In the genomic region with DNA sequence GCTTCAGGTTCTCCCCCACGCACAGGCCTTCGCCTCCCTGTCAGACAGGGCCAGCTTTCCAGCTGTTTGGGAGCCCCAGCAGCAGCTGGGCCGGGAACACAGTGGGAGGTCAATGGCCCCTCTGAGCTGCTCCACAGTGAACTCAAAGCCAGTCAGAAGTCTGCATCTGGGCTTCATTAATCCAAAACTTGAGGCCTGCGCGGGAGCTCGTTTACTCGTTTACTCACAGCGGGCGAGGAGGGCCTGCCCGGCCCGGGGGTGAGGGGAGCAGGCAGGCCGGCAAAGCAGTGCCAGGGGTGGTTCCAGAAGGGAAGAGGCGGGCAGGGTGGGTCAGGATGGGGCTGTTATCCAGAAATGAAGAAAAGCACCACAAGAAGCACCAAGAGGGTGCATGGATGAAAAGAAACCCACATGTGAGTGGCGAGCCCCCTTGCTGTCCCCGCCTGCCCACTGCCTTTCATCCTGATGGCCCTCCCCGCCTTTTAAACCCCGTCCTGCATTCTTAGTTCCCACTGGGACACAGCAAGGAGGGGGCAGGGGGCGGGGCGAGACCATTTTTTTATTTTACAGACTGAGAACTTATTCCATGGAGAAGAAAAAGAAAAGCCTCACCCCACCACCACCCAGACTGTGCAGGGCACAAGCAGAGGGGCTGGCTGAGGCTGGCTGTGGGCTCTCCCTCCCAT, we compare ENCODE assay signal across 11 cellular contexts. TPM values are rescaled to one million over a fixed set of nuclear protein-coding genes. Genes with fewer than 3 reads are reported as not detected.
DNase-seq lines count a peak whose midpoint lies in the region; ATAC-seq and TF ChIP-seq lines count a peak whose summit lies in the region.
"Had no signal": no experiment of that assay in that cellular context is flagged by ENCODE, and none has a peak within 500 bp of the region (broad histone marks: within the 10 kb centered on the region; RNA-seq: fewer than 3 reads in every experiment).

No MANE protein-coding gene starts in this region.

- TF ChIP-seq CTCF in left ventricle myocardium inferior (IDR thresholded peaks at IDR 0.05; ENCODE audit: borderline replicate concordance) (no peak), omental fat pad (IDR thresholded peaks at IDR 0.05) (no peak), vagina (IDR thresholded peaks at IDR 0.05) (no peak), natural killer cell (IDR thresholded peaks at IDR 0.05) (no peak), GM13976 (IDR thresholded peaks at IDR 0.05; ENCODE audit: borderline replicate concordance, control extremely low read depth, extremely low read depth, insufficient read depth, missing control alignments) (no peak)

- H3K27ac ChIP-seq in left ventricle myocardium inferior (replicated peaks) (peak overlapping the region; percentile 93), vagina (peak overlapping the region; percentile 94)

- H3K4me1 Mint-ChIP-seq in natural killer cell = peaks cover 16 to 24% of the 10 kb centered on the region in 2 donors

- no peak for TF ChIP-seq POLR2A in vagina (IDR thresholded peaks at IDR 0.05)

- H3K4me1 ChIP-seq in left ventricle myocardium inferior (peaks cover 50% of the 10 kb centered on the region), vagina (peaks cover 31% of the 10 kb centered on the region)

- intact Hi-C loops in Right ventricle myocardium inferior (cut with DNase I) = loop anchor here (1.0 to 5.0 kb wide), 3 partner anchors 38 to 90 kb away; a partner anchor contains a TSS
- intact Hi-C loops in cardiac septum (cut with DNase I) = loop anchor here (1.0 to 5.0 kb wide), 5 partner anchors 19 to 270 kb away; a partner anchor contains a TSS
- intact Hi-C loops in left ventricle myocardium inferior (cut with micrococcal nuclease) = loop anchor here (5.0 kb wide), 1 partner anchor 35 kb away; a partner anchor contains a TSS
- intact Hi-C loops in vagina (cut with DNase I) = loop anchor here (2.0 to 5.0 kb wide), 4 partner anchors 38 to 570 kb away; a partner anchor contains a TSS
- intact Hi-C loops in natural killer cell (cut with micrococcal nuclease) = no loop called here

- H3K27me3 Mint-ChIP-seq in natural killer cell (ENCODE audit: low read depth in 2 of 2) = no peaks in the 10 kb centered on the region

- H3K27me3 ChIP-seq in left ventricle myocardium inferior (ENCODE audit: low read depth) (no peaks in the 10 kb centered on the region), vagina (no peaks in the 10 kb centered on the region)

- no peak overlapping the region for H3K4me3 Mint-ChIP-seq in natural killer cell

- H3K36me3 ChIP-seq in left ventricle myocardium inferior (no peaks in the 10 kb centered on the region), vagina (no peaks in the 10 kb centered on the region)

- no peaks in the 10 kb centered on the region for H3K36me3 Mint-ChIP-seq in natural killer cell

- H3K9me3 Mint-ChIP-seq in natural killer cell = no peaks in the 10 kb centered on the region

- in situ Hi-C loops in GM13976 (cut with MboI; ENCODE audit: low sequenced_read_pairs, unreplicated experiment) = no loop called here

- H3K9me3 ChIP-seq in left ventricle myocardium inferior (replicated peaks) = no peaks in the 10 kb centered on the region
- no peaks in the 10 kb centered on the region for H3K9me3 ChIP-seq in vagina

- no peak overlapping the region for H3K27ac Mint-ChIP-seq in natural killer cell

- DNase-seq in Right ventricle myocardium inferior (ENCODE audit: missing footprints) (peak; percentile 79), cardiac septum (ENCODE audit: low spot score) (no peak), left ventricle myocardium inferior (peak; percentile 65), omental fat pad (ENCODE audit: low spot score) (no peak), vagina (ENCODE audit: extremely low spot score in 2 of 2) (no peak), islet precursor cell (no peak), natural killer cell (no peak), GM13976 (ENCODE audit: low spot score) (no peak)
- DNase-seq: activated naive CD4-positive, alpha-beta T cell treated with Interleukin-2 at 50 U/mL for 16 hours; NCI-H226; stimulated activated CD4-positive, alpha-beta T cell treated with anti-CD3 and anti-CD28 coated beads, Interleukin-4, amount 100 ng/mL, for 24 hours had no signal

- peak overlapping the region; percentile 54 for H3K4me3 ChIP-seq in left ventricle myocardium inferior
- peak overlapping the region; percentile 26 to 32 for H3K4me3 ChIP-seq in vagina

- ATAC-seq in Right ventricle myocardium inferior (peak; percentile 50), omental fat pad (ENCODE audit: low FRiP score) (peak; percentile 56), natural killer cell (no peak)

RNA-seq across cellular contexts. Expression of a gene that starts 37.0 kb away (rescaled TPM):
- 22.7 TPM for total RNA-seq in Right ventricle myocardium inferior
- total RNA-seq in cardiac septum = 25.6 TPM
- 16.6 TPM for total RNA-seq in left ventricle myocardium inferior
- total RNA-seq in omental fat pad = 10 to 100 TPM; 19.7 to 40.4 (median 26.9) TPM
- total RNA-seq in vagina = 60.6 TPM
- 10 to 100 TPM; 51.8 to 78.1 (median 65.8) TPM for total RNA-seq in natural killer cell

RNA-seq across cellular contexts. Expression of a gene that starts 49.0 kb away (rescaled TPM):
- total RNA-seq in Right ventricle myocardium inferior = 17.4 TPM
- 15.2 TPM for total RNA-seq in cardiac septum
- total RNA-seq in left ventricle myocardium inferior = 14.3 TPM
- total RNA-seq in omental fat pad = 10 to 100 TPM in 2 of 4 donors, 1 to 10 TPM in 2; 6.6 to 15.3 (median 10.3) TPM
- 20.4 TPM for total RNA-seq in vagina
- total RNA-seq in natural killer cell = 10 to 100 TPM; 15.5 to 22.3 (median 21.6) TPM

Comparison
In these comparisons a context has a peak if more than half of its experiments do, and no peak if none do; other contexts are left out.
1. DNase-seq: peak in Right ventricle myocardium inferior (single experiment) and left ventricle myocardium inferior (single experiment); none in cardiac septum (single experiment), omental fat pad (single experiment), vagina (0 of 2), islet precursor cell (single experiment), natural killer cell (single experiment) and GM13976 (single experiment).
2. ATAC-seq: peak in Right ventricle myocardium inferior (single experiment) and omental fat pad (single experiment); none in natural killer cell (0 of 3).